Comparison of ENCODE assay signal across 14 cellular contexts in the genomic region with DNA sequence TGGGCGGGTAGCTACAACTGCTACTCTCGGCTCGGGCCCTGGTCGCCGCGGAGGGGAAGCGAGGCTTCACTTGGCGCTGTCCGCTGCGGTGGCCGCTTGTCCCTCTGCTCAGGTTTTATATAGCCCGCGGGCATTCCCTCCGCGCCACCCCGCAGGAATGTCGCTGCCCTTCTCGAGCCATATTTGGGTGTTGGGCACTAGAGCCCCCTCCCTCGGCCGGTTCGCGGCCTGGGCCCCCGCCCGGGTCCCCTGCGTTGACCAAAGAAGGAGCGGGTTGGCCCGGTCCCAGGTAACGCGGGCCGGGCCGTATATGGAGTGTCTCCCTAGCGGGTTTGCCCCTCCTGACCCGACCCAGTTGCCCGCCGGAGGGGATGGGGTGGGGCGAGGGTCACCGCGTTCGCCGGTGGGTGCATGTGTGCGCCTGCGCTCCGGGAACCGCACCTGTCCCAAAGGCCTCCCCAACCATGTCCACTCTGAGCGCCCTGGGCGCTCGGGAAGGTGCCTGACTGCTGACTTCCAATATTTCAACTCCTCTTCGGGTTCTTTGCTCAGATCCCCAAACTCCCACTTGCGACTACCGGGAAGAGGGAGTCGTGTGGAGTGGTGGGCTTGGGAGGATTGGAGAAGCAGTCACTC. TPM values are rescaled to one million over a fixed set of nuclear protein-coding genes. Genes with fewer than 3 reads are reported as not detected.
A peak's percentile ranks its signal among the peaks of the same experiment; 100 is the strongest.
DNase-seq lines count a peak whose midpoint lies in the region; ATAC-seq and TF ChIP-seq lines count a peak whose summit lies in the region.
"Had no signal": no experiment of that assay in that cellular context is flagged by ENCODE, and none has a peak within 500 bp of the region (broad histone marks: within the 10 kb centered on the region; RNA-seq: fewer than 3 reads in every experiment).

Gene ACTA1 (minus strand): TSS at position 90 of the 636 bp plus-strand sequence. CDS start 979 bp downstream, outside the sequence.

- no peak for TF ChIP-seq CTCF in CD8-positive, alpha-beta T cell (IDR thresholded peaks at IDR 0.05)
- TF ChIP-seq CTCF in hepatocyte (IDR thresholded peaks at IDR 0.05; ENCODE audit: poor library complexity) (no peak), neural progenitor cell (IDR thresholded peaks at IDR 0.05) (no peak)

- no peak within 1 kb of the TSS for H3K9ac ChIP-seq in neural progenitor cell

- WGBS in hepatocyte (ENCODE audit: low lambda C conversion rate, missing lambda C conversion rate), result 3% methylated on average over 40 of the region's 51 CpGs

- H2AFZ ChIP-seq in hepatocyte, result no peak within 1 kb of the TSS
- H2AFZ ChIP-seq in neural progenitor cell (replicated peaks), result peak within 1 kb of the TSS; percentile 80

- peak within 1 kb of the TSS; percentile 53 for H3K4me3 Mint-ChIP-seq in CD8-positive, alpha-beta T cell
- no peak within 1 kb of the TSS for H3K4me3 Mint-ChIP-seq in activated T-helper 1 cell treated with anti-CD3 and anti-CD28 coated beads, Interleukin-12 subunit alpha, Interleukin-12 subunit beta, Interleukin-2, Interleukin-4 antibody, amounts not matched to agents 30 ng/mL and 10 ng/mL and 1 ng/mL, durations not matched to agents 14 hours and 24 hours and 36 hours
- peak within 1 kb of the TSS; percentile 79 for H3K4me3 Mint-ChIP-seq in neural progenitor cell
- H3K4me3 Mint-ChIP-seq: activated B cell treated with CpG ODN at 0.5 μM for 24 hours had no signal

- H3K4me3 ChIP-seq in CD8-positive, alpha-beta T cell (ENCODE audit: low read depth, low read length), result no peak within 1 kb of the TSS
- H3K4me3 ChIP-seq in hepatocyte, result no peak within 1 kb of the TSS
- peak within 1 kb of the TSS; percentile 56 for H3K4me3 ChIP-seq in neural progenitor cell
- H3K4me3 ChIP-seq: SJSA1 had no signal

- peak within 1 kb of the TSS; percentile 71 for H3K4me2 ChIP-seq in hepatocyte
- H3K4me2 ChIP-seq in neural progenitor cell, result peak within 1 kb of the TSS; percentile 92

- ATAC-seq in CD8-positive, alpha-beta T cell, result no peak
- ATAC-seq in GM19467 (IDR thresholded peaks at IDR 0.05; ENCODE audit: unreplicated experiment) (no peak), HG03039 (IDR thresholded peaks at IDR 0.05; ENCODE audit: unreplicated experiment) (no peak)

- no peaks in the 10 kb centered on the region for H3K79me2 ChIP-seq in hepatocyte
- H3K79me2 ChIP-seq in neural progenitor cell (ENCODE audit: low read depth), result no peaks in the 10 kb centered on the region

- H3K27ac Mint-ChIP-seq in CD8-positive, alpha-beta T cell, result no peak within 1 kb of the TSS
- H3K27ac Mint-ChIP-seq in activated T-helper 1 cell treated with anti-CD3 and anti-CD28 coated beads, Interleukin-12 subunit alpha, Interleukin-12 subunit beta, Interleukin-2, Interleukin-4 antibody, amounts not matched to agents 30 ng/mL and 10 ng/mL and 1 ng/mL, durations not matched to agents 14 hours and 24 hours and 36 hours, result peak within 1 kb of the TSS; percentile 23
- H3K27ac Mint-ChIP-seq in neural progenitor cell, result no peak within 1 kb of the TSS
- H3K27ac Mint-ChIP-seq: activated B cell treated with CpG ODN at 0.5 μM for 24 hours had no signal

- no peaks in the 10 kb centered on the region for H3K9me3 ChIP-seq in CD8-positive, alpha-beta T cell (ENCODE audit: low read length)
- H3K9me3 ChIP-seq in hepatocyte (ENCODE audit: low read depth), result no peaks in the 10 kb centered on the region
- no peaks in the 10 kb centered on the region for H3K9me3 ChIP-seq in neural progenitor cell (ENCODE audit: low read depth)

- H3K36me3 ChIP-seq in CD8-positive, alpha-beta T cell (ENCODE audit: insufficient read depth, low read length), result no peaks in the 10 kb centered on the region
- H3K36me3 ChIP-seq in hepatocyte (replicated peaks; ENCODE audit: insufficient read depth, low read depth) (no peaks in the 10 kb centered on the region), neural progenitor cell (no peaks in the 10 kb centered on the region)
- H3K36me3 ChIP-seq: SJSA1 had no signal

- POLR2A ChIA-PET in CD8-positive, alpha-beta T cell (lab: Charles Lee), result no interaction called here

- H3F3A ChIP-seq in neural progenitor cell (ENCODE audit: low read depth), result peaks cover 7% of the 10 kb centered on the region

- H3K27ac ChIP-seq in CD8-positive, alpha-beta T cell (ENCODE audit: low read depth, low read length), result no peak within 1 kb of the TSS
- H3K27ac ChIP-seq in hepatocyte, result no peak within 1 kb of the TSS
- H3K27ac ChIP-seq in neural progenitor cell, result no peak within 1 kb of the TSS
- H3K27ac ChIP-seq: epithelial cell of prostate, SJSA1 had no signal

- peaks cover 26% of the 10 kb centered on the region for H3K4me1 ChIP-seq in CD8-positive, alpha-beta T cell (ENCODE audit: insufficient read depth, low read length)
- H3K4me1 ChIP-seq in hepatocyte (ENCODE audit: insufficient read depth), result peaks cover 4% of the 10 kb centered on the region
- peaks cover 3% of the 10 kb centered on the region for H3K4me1 ChIP-seq in neural progenitor cell

- CTCF ChIA-PET in CD8-positive, alpha-beta T cell (lab: Charles Lee), result no interaction called here

- peaks cover 3% of the 10 kb centered on the region for H3K36me3 Mint-ChIP-seq in CD8-positive, alpha-beta T cell
- H3K36me3 Mint-ChIP-seq in activated T-helper 1 cell treated with anti-CD3 and anti-CD28 coated beads, Interleukin-12 subunit alpha, Interleukin-12 subunit beta, Interleukin-2, Interleukin-4 antibody, amounts not matched to agents 30 ng/mL and 10 ng/mL and 1 ng/mL, durations not matched to agents 14 hours and 24 hours and 36 hours (ENCODE audit: low read depth), result peaks cover 14% of the 10 kb centered on the region
- H3K36me3 Mint-ChIP-seq in neural progenitor cell, result peaks cover 2% of the 10 kb centered on the region

- H3K9me2 ChIP-seq in hepatocyte (replicated peaks; ENCODE audit: insufficient read depth), result no peaks in the 10 kb centered on the region

- no peaks in the 10 kb centered on the region for H3K9me3 Mint-ChIP-seq in CD8-positive, alpha-beta T cell
- no peaks in the 10 kb centered on the region for H3K9me3 Mint-ChIP-seq in activated T-helper 1 cell treated with anti-CD3 and anti-CD28 coated beads, Interleukin-12 subunit alpha, Interleukin-12 subunit beta, Interleukin-2, Interleukin-4 antibody, amounts not matched to agents 30 ng/mL and 10 ng/mL and 1 ng/mL, durations not matched to agents 14 hours and 24 hours and 36 hours
- peaks cover 6% of the 10 kb centered on the region for H3K9me3 Mint-ChIP-seq in neural progenitor cell
- H3K9me3 Mint-ChIP-seq: activated B cell treated with CpG ODN at 0.5 μM for 24 hours had no signal

- DNase-seq in CD8-positive, alpha-beta T cell, result no peak
- no peak for DNase-seq in activated T-helper 1 cell treated with anti-CD3 and anti-CD28 coated beads, Interleukin-12 subunit alpha, Interleukin-12 subunit beta, Interleukin-2, Interleukin-4 antibody, amounts not matched to agents 30 ng/mL and 10 ng/mL and 1 ng/mL, durations not matched to agents 14 hours and 24 hours and 36 hours (ENCODE audit: low spot score)
- DNase-seq in hepatocyte (ENCODE audit: low spot score) (no peak), neural progenitor cell (ENCODE audit: low spot score) (peak; percentile 78), medulla oblongata (ENCODE audit: extremely low spot score) (no peak), NAMALWA (ENCODE audit: low spot score) (no peak)
- DNase-seq: activated B cell treated with CpG ODN at 0.5 μM for 24 hours, activated T-cell treated with anti-CD3 and anti-CD28 coated beads for 4 hours, hypothalamus, NCI-H1436 treated with DMSO at 0.1 percent for 48 hours had no signal

- H4K20me1 ChIP-seq in hepatocyte (ENCODE audit: insufficient read depth, poor library complexity, severe bottlenecking), result no peaks in the 10 kb centered on the region
- H4K20me1 ChIP-seq in neural progenitor cell (ENCODE audit: low read depth), result peaks cover 29% of the 10 kb centered on the region

- intact Hi-C loops in CD8-positive, alpha-beta T cell (cut with DNase I, micrococcal nuclease), result no loop called here
- intact Hi-C loops in activated T-helper 1 cell treated with anti-CD3 and anti-CD28 coated beads, Interleukin-12 subunit alpha, Interleukin-12 subunit beta, Interleukin-2, Interleukin-4 antibody, amounts not matched to agents 30 ng/mL and 10 ng/mL and 1 ng/mL, durations not matched to agents 14 hours and 24 hours and 36 hours (cut with micrococcal nuclease), result loop anchor here (10.0 kb wide), 1 partner anchor 991 kb away; the partner anchor contains the start of gene PGBD5

- H3K4me1 Mint-ChIP-seq in CD8-positive, alpha-beta T cell (ENCODE audit: low read depth), result peaks cover 28% of the 10 kb centered on the region
- peaks cover 12% of the 10 kb centered on the region for H3K4me1 Mint-ChIP-seq in activated T-helper 1 cell treated with anti-CD3 and anti-CD28 coated beads, Interleukin-12 subunit alpha, Interleukin-12 subunit beta, Interleukin-2, Interleukin-4 antibody, amounts not matched to agents 30 ng/mL and 10 ng/mL and 1 ng/mL, durations not matched to agents 14 hours and 24 hours and 36 hours (ENCODE audit: low read depth)
- H3K4me1 Mint-ChIP-seq in neural progenitor cell, result peaks cover 14% of the 10 kb centered on the region

- peaks cover 30% of the 10 kb centered on the region for H3K27me3 ChIP-seq in CD8-positive, alpha-beta T cell (ENCODE audit: insufficient read depth, low read length)
- H3K27me3 ChIP-seq in hepatocyte, result peaks cover 33% of the 10 kb centered on the region
- peaks cover 68% of the 10 kb centered on the region for H3K27me3 ChIP-seq in neural progenitor cell

- H3K27me3 Mint-ChIP-seq in CD8-positive, alpha-beta T cell (ENCODE audit: low read depth), result peaks cover 41% of the 10 kb centered on the region
- peaks cover 86% of the 10 kb centered on the region for H3K27me3 Mint-ChIP-seq in activated T-helper 1 cell treated with anti-CD3 and anti-CD28 coated beads, Interleukin-12 subunit alpha, Interleukin-12 subunit beta, Interleukin-2, Interleukin-4 antibody, amounts not matched to agents 30 ng/mL and 10 ng/mL and 1 ng/mL, durations not matched to agents 14 hours and 24 hours and 36 hours (ENCODE audit: insufficient read depth)
- H3K27me3 Mint-ChIP-seq in neural progenitor cell (ENCODE audit: insufficient read depth, low read depth), result peaks cover 38% of the 10 kb centered on the region

RNA-seq across cellular contexts. Expression of gene ACTA1, which starts in this region (rescaled TPM):
- not detected for total RNA-seq in CD8-positive, alpha-beta T cell
- 0.20 TPM in 1 of 2 replicates, not detected in the other for total RNA-seq in activated T-helper 1 cell treated with anti-CD3 and anti-CD28 coated beads, Interleukin-12 subunit alpha, Interleukin-12 subunit beta, Interleukin-2, Interleukin-4 antibody, amounts not matched to agents 30 ng/mL and 10 ng/mL and 1 ng/mL, durations not matched to agents 14 hours and 24 hours and 36 hours
- total RNA-seq in hepatocyte, result 0.12 and 0.33 TPM in 2 replicates
- polyA plus RNA-seq in hepatocyte, result 0.28 and 1.0 TPM in 2 replicates
- 1.2 and 2.6 TPM in 2 replicates for total RNA-seq in neural progenitor cell (ENCODE audit: low replicate concordance)
- total RNA-seq: SJSA1 had no signal
